In genomic region chr2:214482716-214483115, GRCh38 we compare ENCODE assay signal across 21 cellular contexts.
"Had no signal": no experiment of that assay in that cellular context is flagged by ENCODE, and none has a peak within 500 bp of the region (broad histone marks: within the 10 kb centered on the region; RNA-seq: fewer than 3 reads in every experiment).

No MANE protein-coding gene starts in this region.

- ATAC-seq: activated CD8-positive, alpha-beta T cell treated with anti-CD3 and anti-CD28 coated beads, Interleukin-2, amount 10 ng/mL, durations not matched to agents 7 days and 5 days; activated naive CD4-positive, alpha-beta T cell treated with anti-CD3 and anti-CD28 coated beads, Interleukin-2, amount 50 U/mL, for 72 hours; activated T-cell treated with anti-CD3 and anti-CD28 coated beads, Interleukin-2, amount 50 U/mL, for 72 hours; left colon; mucosa of descending colon; naive thymus-derived CD4-positive, alpha-beta T cell; right lobe of liver; upper lobe of right lung had no signal

- H3K27me3 Mint-ChIP-seq: activated B cell treated with CpG ODN at 0.5 μM for 24 hours had no signal

- DNase-seq: activated B cell treated with CpG ODN at 0.5 μM for 24 hours; activated CD4-positive, alpha-beta T cell treated with anti-CD3 and anti-CD28 coated beads for 48 hours; activated CD8-positive, alpha-beta memory T cell treated with anti-CD3 and anti-CD28 coated beads, Interleukin-2, amount 50 U/mL, for 4 hours; activated CD8-positive, alpha-beta T cell treated with anti-CD3 and anti-CD28 coated beads, Interleukin-2, amount 10 ng/mL, durations not matched to agents 7 days and 5 days; activated gamma-delta T cell; activated T-cell treated with anti-CD3 and anti-CD28 coated beads, Interleukin-2, amount 50 U/mL, for 72 hours; amniotic stem cell; central memory CD4-positive, alpha-beta T cell; left colon; mucosa of descending colon; naive thymus-derived CD4-positive, alpha-beta T cell; right lobe of liver; stimulated activated CD4-positive, alpha-beta T cell treated with anti-CD3 and anti-CD28 coated beads, Interleukin-4, amount 100 ng/mL, for 4 hours; stimulated activated CD8-positive, alpha-beta memory T cell treated with anti-CD3 and anti-CD28 coated beads, Interleukin-4, amount 100 ng/mL, for 48 hours; stimulated activated naive CD4-positive, alpha-beta T cell treated with Interleukin-2 at 50 U/mL for 16 hours; upper lobe of right lung had no signal

- H3K27ac ChIP-seq: coronary artery, esophagus muscularis mucosa, right lobe of liver, upper lobe of right lung had no signal

- H3K4me3 ChIP-seq: coronary artery, esophagus muscularis mucosa, mucosa of descending colon, right lobe of liver, smooth muscle cell, upper lobe of right lung had no signal

- H3K4me3 Mint-ChIP-seq: activated B cell treated with CpG ODN at 0.5 μM for 24 hours; activated CD8-positive, alpha-beta T cell treated with anti-CD3 and anti-CD28 coated beads, Interleukin-2, amount 10 ng/mL, durations not matched to agents 7 days and 5 days; activated T-cell treated with anti-CD3 and anti-CD28 coated beads, Interleukin-2, amount 50 U/mL, for 72 hours; naive thymus-derived CD4-positive, alpha-beta T cell; T-helper 2 cell treated with Interferon-gamma antibody and Interleukin-4, amounts not matched to agents 5 μg/mL and 100 μg/mL, for 36 hours had no signal

- H3K4me1 ChIP-seq: right lobe of liver, upper lobe of right lung had no signal

- H3K9me3 Mint-ChIP-seq: activated B cell treated with CpG ODN at 0.5 μM for 24 hours; activated T-cell treated with anti-CD3 and anti-CD28 coated beads, Interleukin-2, amount 50 U/mL, for 72 hours; naive thymus-derived CD4-positive, alpha-beta T cell; T-helper 2 cell treated with Interferon-gamma antibody and Interleukin-4, amounts not matched to agents 5 μg/mL and 100 μg/mL, for 36 hours had no signal

- H3K27ac Mint-ChIP-seq: activated B cell treated with CpG ODN at 0.5 μM for 24 hours; activated CD8-positive, alpha-beta T cell treated with anti-CD3 and anti-CD28 coated beads, Interleukin-2, amount 10 ng/mL, durations not matched to agents 7 days and 5 days; activated naive CD4-positive, alpha-beta T cell treated with anti-CD3 and anti-CD28 coated beads, Interleukin-2, amount 50 U/mL, for 72 hours; activated T-cell treated with anti-CD3 and anti-CD28 coated beads, Interleukin-2, amount 50 U/mL, for 72 hours; naive thymus-derived CD4-positive, alpha-beta T cell; T-helper 2 cell treated with Interferon-gamma antibody and Interleukin-4, amounts not matched to agents 5 μg/mL and 100 μg/mL, for 36 hours had no signal

- H3K36me3 Mint-ChIP-seq: activated naive CD4-positive, alpha-beta T cell treated with anti-CD3 and anti-CD28 coated beads, Interleukin-2, amount 50 U/mL, for 72 hours; naive thymus-derived CD4-positive, alpha-beta T cell had no signal

- H3K4me1 Mint-ChIP-seq: activated B cell treated with CpG ODN at 0.5 μM for 24 hours; naive thymus-derived CD4-positive, alpha-beta T cell had no signal

- H3K9me3 ChIP-seq: esophagus muscularis mucosa, mucosa of descending colon, right lobe of liver, upper lobe of right lung had no signal

- H3K36me3 ChIP-seq: esophagus muscularis mucosa, right lobe of liver, upper lobe of right lung had no signal

- H3K27me3 ChIP-seq: esophagus muscularis mucosa, right lobe of liver, upper lobe of right lung had no signal
